In genomic region chr9:77841739-77842386, GRCh38 we compare ENCODE assay signal across 8 cellular contexts.
DNase-seq lines count a peak whose midpoint lies in the region; ATAC-seq and TF ChIP-seq lines count a peak whose summit lies in the region.

No MANE protein-coding gene starts in this region.

- TF ChIP-seq CTCF in GM12865 (IDR thresholded peaks at IDR 0.05; ENCODE audit: insufficient read depth, low read depth, low read length, missing control alignments) = peak; percentile 11
- TF ChIP-seq CTCF in OCI-LY1 (IDR thresholded peaks at IDR 0.05; ENCODE audit: low read length) = peak; percentile 26; the same call in 1 of the 2 replicates
- peak; percentile 9 for TF ChIP-seq CTCF in hepatocyte (IDR thresholded peaks at IDR 0.05; ENCODE audit: poor library complexity)

- no peak overlapping the region for H3K4me3 ChIP-seq in GM12865 (ENCODE audit: low read depth, low read length)
- no peak overlapping the region for H3K4me3 ChIP-seq in OCI-LY1 (ENCODE audit: low read depth, low read length, poor library complexity, severe bottlenecking)
- H3K4me3 ChIP-seq in hepatocyte = no peak overlapping the region

- H3K4me1 ChIP-seq in OCI-LY1 (ENCODE audit: insufficient read depth, low read length, severe bottlenecking) (no peaks in the 10 kb centered on the region), hepatocyte (ENCODE audit: insufficient read depth) (peaks cover 22% of the 10 kb centered on the region)

- ATAC-seq in GM21723 (IDR thresholded peaks at IDR 0.05; ENCODE audit: unreplicated experiment) (peak; percentile 76), HG03045 (IDR thresholded peaks at IDR 0.05; ENCODE audit: unreplicated experiment) (no peak)

- H3K27me3 ChIP-seq in OCI-LY1 (ENCODE audit: insufficient read depth, low read length) (no peaks in the 10 kb centered on the region), hepatocyte (no peaks in the 10 kb centered on the region)

- no peak overlapping the region for H3K9ac ChIP-seq in OCI-LY1 (ENCODE audit: low read length)

- H3K9me2 ChIP-seq in OCI-LY1 (ENCODE audit: low read depth, low read length) (no peaks in the 10 kb centered on the region), hepatocyte (replicated peaks; ENCODE audit: insufficient read depth) (no peaks in the 10 kb centered on the region)

- H2AFZ ChIP-seq in OCI-LY1 (ENCODE audit: low read length) (no peak overlapping the region), hepatocyte (no peak overlapping the region)

- H3K36me3 ChIP-seq in OCI-LY1 (ENCODE audit: insufficient read depth, low read length) (no peaks in the 10 kb centered on the region), hepatocyte (replicated peaks; ENCODE audit: insufficient read depth, low read depth) (no peaks in the 10 kb centered on the region)

- H4K20me1 ChIP-seq in OCI-LY1 (ENCODE audit: insufficient read depth, low read length) = no peaks in the 10 kb centered on the region
- peaks cover 9% of the 10 kb centered on the region for H4K20me1 ChIP-seq in hepatocyte (ENCODE audit: insufficient read depth, poor library complexity, severe bottlenecking)

- WGBS in hepatocyte (ENCODE audit: low lambda C conversion rate, missing lambda C conversion rate) = 93% methylated on average over 3 of the region's 3 CpGs

- H3K79me2 ChIP-seq in OCI-LY1 (ENCODE audit: insufficient read depth, low read length) (no peaks in the 10 kb centered on the region), hepatocyte (peaks cover 51% of the 10 kb centered on the region)

- H3K27ac ChIP-seq in OCI-LY1 (ENCODE audit: low read depth, low read length, poor library complexity, severe bottlenecking) (no peak overlapping the region), hepatocyte (no peak overlapping the region)

- no peak overlapping the region for H3K4me2 ChIP-seq in OCI-LY1 (ENCODE audit: low read length)
- H3K4me2 ChIP-seq in hepatocyte = no peak overlapping the region

- no peaks in the 10 kb centered on the region for H3K9me3 ChIP-seq in OCI-LY1 (ENCODE audit: low read length)
- H3K9me3 ChIP-seq in hepatocyte (ENCODE audit: low read depth) = no peaks in the 10 kb centered on the region

- DNase-seq in GM12865 (ENCODE audit: low read depth) (peak; percentile 55), hepatocyte (ENCODE audit: low spot score) (no peak), NCI-H2171 treated with DMSO at 0.1 percent for 48 hours (lab: John Stamatoyannopoulos, UW) (no peak), activated gamma-delta T cell treated with Interleukin-2 at 50 U/mL for 16 hours (no peak)
- no peak for DNase-seq in activated naive CD4-positive, alpha-beta T cell treated with Interleukin-2 at 50 U/mL for 16 hours

- no peaks in the 10 kb centered on the region for H3F3A ChIP-seq in OCI-LY1 (ENCODE audit: insufficient read depth, low read length)
